ENCODE assay signal across 11 cellular contexts in genomic region chr12:26830358-26830757, GRCh38. TPM values are rescaled to one million over a fixed set of nuclear protein-coding genes. Genes with fewer than 3 reads are reported as not detected.
DNase-seq lines count a peak whose midpoint lies in the region; ATAC-seq and TF ChIP-seq lines count a peak whose summit lies in the region.
"Had no signal": no experiment of that assay in that cellular context is flagged by ENCODE, and none has a peak within 500 bp of the region (broad histone marks: within the 10 kb centered on the region; RNA-seq: fewer than 3 reads in every experiment).

No MANE protein-coding gene starts in this region.

- CTCF ChIA-PET in SK-N-SH (lab: Yijun Ruan, JAX) (interaction anchor here (1.0 to 4.4 kb wide), 6 partner anchors 11 to 184 kb away, joined by 3 to 21 read pairs (median 4); partner anchors contain the start of gene TM7SF3), OCI-LY7 (lab: Charles Lee; ENCODE audit: unreplicated experiment) (interaction anchor here (0.9 kb wide), 1 partner anchor 190 kb away, joined by 3 read pairs; no protein-coding TSS in a partner anchor)
- CTCF ChIA-PET in CD8-positive, alpha-beta T cell (lab: Charles Lee) = interaction anchor here (0.7 to 1.1 kb wide), 3 partner anchors 13 to 55 kb away, joined by 3 read pairs; no protein-coding TSS in a partner anchor

- H3K9me3 Mint-ChIP-seq in CD8-positive, alpha-beta T cell = no peaks in the 10 kb centered on the region

- POLR2A ChIA-PET in SK-N-SH (lab: Yijun Ruan, JAX) = no interaction called here
- POLR2A ChIA-PET in OCI-LY7 (lab: Charles Lee) = interaction anchor here (0.6 to 5.4 kb wide), 10 partner anchors 10 to 698 kb away, joined by 3 to 40 read pairs (median 3); no protein-coding TSS in a partner anchor
- POLR2A ChIA-PET in CD8-positive, alpha-beta T cell (lab: Charles Lee) = interaction anchor here (0.6 to 2.3 kb wide), 2 partner anchors 14 to 193 kb away, joined by 3 to 5 read pairs; partner anchors contain the start of gene MED21

- intact Hi-C loops in OCI-LY7 (cut with micrococcal nuclease; ENCODE audit: unreplicated experiment) = loop anchor here (5.0 to 10.0 kb wide), 5 partner anchors 98 to 1578 kb away; partner anchors contain the start of gene KRAS
- intact Hi-C loops in CD8-positive, alpha-beta T cell (cut with DNase I, micrococcal nuclease) = loop anchor here (2.0 to 10.0 kb wide), 9 partner anchors 54 to 1776 kb away; partner anchors contain the start of genes BHLHE41 (in 1 of the 2), DNAI7 (in 1 of the 2), ETFRF1 (in 1 of the 2) and INTS13 (in 1 of the 2)

- H3K4me1 ChIP-seq in SK-N-SH (ENCODE audit: control insufficient read depth in 1 of 2, insufficient read depth in 2 of 2, low read depth in 1 of 2, low read length in 1 of 2) (peaks cover 13 to 22% of the 10 kb centered on the region in 2 experiments; a peak in 3 of 4 replicates), OCI-LY7 (ENCODE audit: insufficient read depth, low read length, poor library complexity, severe bottlenecking) (peaks cover 55% of the 10 kb centered on the region), parathyroid adenoma (peaks cover 15% of the 10 kb centered on the region)
- peaks cover 9% of the 10 kb centered on the region for H3K4me1 ChIP-seq in CD8-positive, alpha-beta T cell (ENCODE audit: insufficient read depth, low read length)

- H4K20me1 ChIP-seq in SK-N-SH (ENCODE audit: insufficient read depth) = no peaks in the 10 kb centered on the region
- peaks cover 9% of the 10 kb centered on the region; the same call in 1 of the 2 replicates for H4K20me1 ChIP-seq in OCI-LY7 (ENCODE audit: insufficient read depth, low read length)

- H3K36me3 ChIP-seq in SK-N-SH (replicated peaks in 1 of 2; ENCODE audit: control insufficient read depth in 1 of 2, insufficient read depth in 2 of 2, low read length in 1 of 2) = no peaks in the 10 kb centered on the region
- no peaks in the 10 kb centered on the region for H3K36me3 ChIP-seq in OCI-LY7 (ENCODE audit: insufficient read depth, low read length)
- no peaks in the 10 kb centered on the region for H3K36me3 ChIP-seq in parathyroid adenoma (ENCODE audit: control insufficient read depth, insufficient read depth, low read length)
- H3K36me3 ChIP-seq in CD8-positive, alpha-beta T cell (ENCODE audit: insufficient read depth, low read length) = no peaks in the 10 kb centered on the region
- H3K36me3 ChIP-seq: ovary had no signal

- no peak for TF ChIP-seq RAD21 in SK-N-SH (IDR thresholded peaks at IDR 0.05; ENCODE audit: low read length)

- H3K9me2 ChIP-seq in SK-N-SH (no peaks in the 10 kb centered on the region), OCI-LY7 (ENCODE audit: insufficient read depth, low read length) (no peaks in the 10 kb centered on the region)

- peak overlapping the region; percentile 62 for H3K4me2 ChIP-seq in SK-N-SH
- H3K4me2 ChIP-seq in OCI-LY7 (ENCODE audit: low read length) = peak overlapping the region; percentile 81
- H3K4me2 ChIP-seq in parathyroid adenoma (ENCODE audit: low read length) = peak overlapping the region; percentile 26

- no peak for ATAC-seq in SK-N-SH treated with all-trans-retinoic acid at 6 μM for 48 hours
- ATAC-seq in CD8-positive, alpha-beta T cell = no peak
- no peak for ATAC-seq in GM18517 (IDR thresholded peaks at IDR 0.05; ENCODE audit: unreplicated experiment)
- ATAC-seq: left cardiac atrium had no signal

- peaks cover 19% of the 10 kb centered on the region for H3F3A ChIP-seq in SK-N-SH (replicated peaks; ENCODE audit: insufficient read depth)

- H3K27ac ChIP-seq in SK-N-SH (ENCODE audit: low read depth in 2 of 2, low read length in 1 of 2) (peak overlapping the region in 1 of 2 experiments; percentile 53; a peak in 2 of 4 replicates), OCI-LY7 (ENCODE audit: low read depth, low read length, poor library complexity, severe bottlenecking) (no peak overlapping the region), cingulate gyrus (ENCODE audit: low read depth, low read length) (peak overlapping the region; percentile 12), parathyroid adenoma (no peak overlapping the region)
- no peak overlapping the region for H3K27ac ChIP-seq in CD8-positive, alpha-beta T cell (ENCODE audit: low read depth, low read length)
- H3K27ac ChIP-seq: ovary had no signal

- TF ChIP-seq EP300 in SK-N-SH (IDR thresholded peaks at IDR 0.05; ENCODE audit: borderline replicate concordance in 1 of 2, low read depth in 1 of 2, low read length in 1 of 2) = peak in 1 of 2 experiments; percentile 35; a peak in 1 of 4 replicates

- TSS peak; percentile 37 for BruUV-seq in OCI-LY7 (replicated peaks; lab: Mats Ljungman, UMichigan)

- H3K9me3 ChIP-seq in SK-N-SH = no peaks in the 10 kb centered on the region
- H3K9me3 ChIP-seq in OCI-LY7 (ENCODE audit: low read length) = no peaks in the 10 kb centered on the region
- H3K9me3 ChIP-seq in parathyroid adenoma (ENCODE audit: control insufficient read depth, low read length) = no peaks in the 10 kb centered on the region
- no peaks in the 10 kb centered on the region for H3K9me3 ChIP-seq in CD8-positive, alpha-beta T cell (ENCODE audit: low read length)
- H3K9me3 ChIP-seq: ovary had no signal

- H3K4me3 ChIP-seq in SK-N-SH (ENCODE audit: low read depth in 2 of 2, low read length in 1 of 2) = peak overlapping the region; percentile 30 to 36; a peak in 2 of 4 replicates
- H3K4me3 ChIP-seq in OCI-LY7 (ENCODE audit: low read depth, low read length, poor library complexity, severe bottlenecking) = peak overlapping the region; percentile 59
- no peak overlapping the region for H3K4me3 ChIP-seq in parathyroid adenoma (ENCODE audit: low read depth, low read length)
- no peak overlapping the region for H3K4me3 ChIP-seq in CD8-positive, alpha-beta T cell (ENCODE audit: low read depth, low read length)
- H3K4me3 ChIP-seq: ovary had no signal

- TF ChIP-seq CTCF in SK-N-SH (IDR thresholded peaks at IDR 0.05) (no peak), OCI-LY7 (conservative IDR thresholded peaks at IDR 0.05; ENCODE audit: low read length) (no peak), parathyroid adenoma (IDR thresholded peaks at IDR 0.05) (no peak)
- no peak for TF ChIP-seq CTCF in CD8-positive, alpha-beta T cell (IDR thresholded peaks at IDR 0.05)

- H3K4me1 Mint-ChIP-seq in CD8-positive, alpha-beta T cell (ENCODE audit: low read depth) = peaks cover 66% of the 10 kb centered on the region

- H3K79me2 ChIP-seq in SK-N-SH (ENCODE audit: insufficient read depth) (peaks cover 61% of the 10 kb centered on the region), OCI-LY7 (ENCODE audit: insufficient read depth, low read depth, low read length) (peaks cover 14% of the 10 kb centered on the region; the same call in 1 of the 2 replicates), parathyroid adenoma (peaks cover 5% of the 10 kb centered on the region)

- DNase-seq in SK-N-SH (no peak), OCI-LY7 (ENCODE audit: low spot score) (no peak), 8988T (no peak)
- no peak for DNase-seq in CD8-positive, alpha-beta T cell
- DNase-seq: activated gamma-delta T cell, left cardiac atrium, ovary had no signal

- no peak overlapping the region for H3K27ac Mint-ChIP-seq in CD8-positive, alpha-beta T cell

- H3K9ac ChIP-seq in SK-N-SH = no peak overlapping the region
- no peak overlapping the region for H3K9ac ChIP-seq in parathyroid adenoma

- H2AFZ ChIP-seq in SK-N-SH (ENCODE audit: low read depth) = no peak overlapping the region
- H2AFZ ChIP-seq in OCI-LY7 (ENCODE audit: low read length) = no peak overlapping the region
- H2AFZ ChIP-seq in parathyroid adenoma = no peak overlapping the region

- no peaks in the 10 kb centered on the region for H3K27me3 Mint-ChIP-seq in CD8-positive, alpha-beta T cell (ENCODE audit: low read depth)

- H3K4me3 Mint-ChIP-seq in CD8-positive, alpha-beta T cell = no peak overlapping the region

- WGBS in SK-N-SH (ENCODE audit: low lambda C conversion rate) = 4% methylated on average over 1 of the region's 1 CpG

- H3K36me3 Mint-ChIP-seq in CD8-positive, alpha-beta T cell = peaks cover 7% of the 10 kb centered on the region

- H3K27me3 ChIP-seq in SK-N-SH (ENCODE audit: insufficient read depth) (no peaks in the 10 kb centered on the region), parathyroid adenoma (ENCODE audit: control insufficient read depth, insufficient read depth, low read length) (no peaks in the 10 kb centered on the region)
- H3K27me3 ChIP-seq in CD8-positive, alpha-beta T cell (ENCODE audit: insufficient read depth, low read length) = no peaks in the 10 kb centered on the region
- H3K27me3 ChIP-seq: ovary had no signal

TF ChIP-seq in SK-N-SH, 30 proteins besides CTCF, POLR2A, EP300 and RAD21 (continues in another document):
- TF ChIP-seq NFIC (IDR thresholded peaks at IDR 0.05; ENCODE audit: borderline replicate concordance) = peak; percentile 70; the same call in 1 of the 2 replicates
- TF ChIP-seq TEAD4 (IDR thresholded peaks at IDR 0.05; ENCODE audit: borderline replicate concordance, insufficient read depth) = no peak
- TF ChIP-seq TCF12 (IDR thresholded peaks at IDR 0.05) = peak; percentile 71
- peak; percentile 17; the same call in 1 of the 2 replicates for TF ChIP-seq FOSL2 (IDR thresholded peaks at IDR 0.05; ENCODE audit: borderline replicate concordance, low read depth)
- no peak for TF ChIP-seq RXRA (IDR thresholded peaks at IDR 0.05; ENCODE audit: borderline replicate concordance, low read depth)
- no peak for TF ChIP-seq SIN3A (IDR thresholded peaks at IDR 0.05; ENCODE audit: borderline replicate concordance, low read depth, low read length)
- TF ChIP-seq POLR2AphosphoS5 (IDR thresholded peaks at IDR 0.05; ENCODE audit: low read depth, low read length) = no peak
- TF ChIP-seq NRF1 (IDR thresholded peaks at IDR 0.05; ENCODE audit: low read depth, low read length) = no peak

TF ChIP-seq in SK-N-SH treated with all-trans-retinoic acid at 6 μM for 48 hours, 23 proteins besides CTCF, POLR2A, EP300 and RAD21 (continues in another document):
- no peak for TF ChIP-seq ZNF70 (CRISPR knock-in tag; IDR thresholded peaks at IDR 0.05)
- TF ChIP-seq ZC3H10 (CRISPR knock-in tag; IDR thresholded peaks at IDR 0.05) = no peak
- no peak for TF ChIP-seq OSR1 (CRISPR knock-in tag; IDR thresholded peaks at IDR 0.05)

RNA-seq across cellular contexts. Expression of gene ITPR2, which starts 2.6 kb away (rescaled TPM):
- polyA plus RNA-seq in SK-N-SH (2012; rRNA removed) = 2.3 and 3.0 TPM in 2 replicates
- polyA plus RNA-seq in SK-N-SH (2012; cell fraction: cytosol; rRNA removed) = 2.8 and 3.8 TPM in 2 replicates
- polyA plus RNA-seq in SK-N-SH (2012; cell fraction: nucleus; rRNA removed) = 1.4 and 2.9 TPM in 2 replicates
- 25.6 and 33.7 TPM in 2 replicates for total RNA-seq in OCI-LY7 (2014; rRNA removed; shearing (Covaris generic))
- 44.7 and 56.6 TPM in 2 replicates for total RNA-seq in OCI-LY7 (2022)
- 10 to 100 TPM; 18.9 to 24.1 TPM for total RNA-seq in CD8-positive, alpha-beta T cell

Comparison
In these comparisons a context has a peak if more than half of its experiments do, and no peak if none do; other contexts are left out.
1. H3K4me2 ChIP-seq: peak in every context shown above with its lines; median percentile 81 in OCI-LY7; 62 in SK-N-SH; 26 in parathyroid adenoma.
2. H3K4me3 ChIP-seq: peak in SK-N-SH (2 of 2) and OCI-LY7 (single experiment); none in parathyroid adenoma (single experiment) and CD8-positive, alpha-beta T cell (single experiment).